In the genomic region with DNA sequence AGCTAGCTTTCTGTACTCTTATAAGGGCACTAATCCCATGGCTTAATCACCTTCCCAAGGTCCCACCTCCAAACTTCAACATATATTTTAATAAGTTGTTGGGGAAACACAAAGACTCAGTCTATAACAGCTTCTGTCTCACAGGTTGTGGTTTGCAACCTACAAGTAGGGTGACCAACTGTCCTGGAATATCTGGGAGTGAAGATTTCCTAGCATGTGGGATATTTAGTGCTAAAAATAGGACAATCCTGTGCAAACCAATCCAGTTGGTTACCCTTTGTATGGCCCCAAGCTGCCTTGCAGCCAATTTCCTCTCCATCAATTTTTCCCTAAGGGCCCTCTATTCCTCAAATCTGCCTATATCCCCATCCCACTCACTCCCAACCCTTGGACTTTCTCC, we compare ENCODE assay signal across 12 cellular contexts.
DNase-seq lines count a peak whose midpoint lies in the region; ATAC-seq and TF ChIP-seq lines count a peak whose summit lies in the region.
"Had no signal": no experiment of that assay in that cellular context is flagged by ENCODE, and none has a peak within 500 bp of the region (broad histone marks: within the 10 kb centered on the region; RNA-seq: fewer than 3 reads in every experiment).

No MANE protein-coding gene starts in this region.

- no peaks in the 10 kb centered on the region for H3K9me3 ChIP-seq in gastrocnemius medialis
- H3K9me3 ChIP-seq: BLaER1 treated with 17β-estradiol and CSF1 and Interleukin-3, amounts not matched to agents 10 nM and 100 nM; HAP-1 had no signal

- no peaks in the 10 kb centered on the region for H3K36me3 ChIP-seq in gastrocnemius medialis
- H3K36me3 ChIP-seq: BLaER1 treated with 17β-estradiol and CSF1 and Interleukin-3, amounts not matched to agents 10 nM and 100 nM; HAP-1 had no signal

- DNase-seq in caudate nucleus (lab: John Stamatoyannopoulos, UW): no peak
- peak; percentile 76 for DNase-seq in myocyte (ENCODE audit: low read depth)
- DNase-seq in gastrocnemius medialis: no peak
- no peak for DNase-seq in activated CD8-positive, alpha-beta memory T cell treated with anti-CD3 and anti-CD28 coated beads, Interleukin-2, amount 10 ng/mL, durations not matched to agents 7 days and 5 days
- DNase-seq in activated naive CD8-positive, alpha-beta T cell treated with anti-CD3 and anti-CD28 coated beads, Interleukin-2, amount 50 U/mL, for 24 hours: no peak
- no peak for DNase-seq in activated T-helper 1 cell treated with anti-CD3 and anti-CD28 coated beads, Interleukin-12 subunit alpha, Interleukin-12 subunit beta, Interleukin-2, Interleukin-4 antibody, amounts not matched to agents 30 ng/mL and 10 ng/mL and 1 ng/mL, durations not matched to agents 14 hours and 24 hours and 36 hours (ENCODE audit: low spot score)
- no peak for DNase-seq in NCI-H2081 treated with DMSO at 0.1 percent for 48 hours (lab: John Stamatoyannopoulos, UW)
- DNase-seq: ACHN; CD4-positive, CD25-positive, alpha-beta regulatory T cell; GF-D8 had no signal

- in situ Hi-C loops in gastrocnemius medialis (cut with MboI; ENCODE audit: low sequenced_read_pairs in 4 of 4): no loop called here

- ATAC-seq in gastrocnemius medialis: no peak
- ATAC-seq in activated CD8-positive, alpha-beta memory T cell treated with anti-CD3 and anti-CD28 coated beads, Interleukin-2, amount 10 ng/mL, durations not matched to agents 7 days and 5 days: no peak
- no peak for ATAC-seq in activated naive CD8-positive, alpha-beta T cell treated with anti-CD3 and anti-CD28 coated beads, Interleukin-2, amount 50 U/mL, for 24 hours

- H3K4me1 ChIP-seq in gastrocnemius medialis: peaks cover 30 to 39% of the 10 kb centered on the region in 2 donors
- H3K4me1 ChIP-seq: BLaER1 treated with 17β-estradiol and CSF1 and Interleukin-3, amounts not matched to agents 10 nM and 100 nM; HAP-1 had no signal

- no peak for TF ChIP-seq POLR2A in gastrocnemius medialis (IDR thresholded peaks at IDR 0.05)

- no peaks in the 10 kb centered on the region for H3K27me3 ChIP-seq in gastrocnemius medialis
- H3K27me3 ChIP-seq: BLaER1 treated with 17β-estradiol and CSF1 and Interleukin-3, amounts not matched to agents 10 nM and 100 nM had no signal

- H3K27ac ChIP-seq in caudate nucleus (ENCODE audit: low read depth, low read length) (peak overlapping the region; percentile 41), gastrocnemius medialis (peak overlapping the region; percentile 32 to 90 (median 54))
- H3K27ac ChIP-seq: BLaER1 treated with 17β-estradiol and CSF1 and Interleukin-3, amounts not matched to agents 10 nM and 100 nM had no signal

- no peak overlapping the region for H3K27ac Mint-ChIP-seq in activated CD8-positive, alpha-beta memory T cell treated with anti-CD3 and anti-CD28 coated beads, Interleukin-2, amount 10 ng/mL, durations not matched to agents 7 days and 5 days
- no peak overlapping the region for H3K27ac Mint-ChIP-seq in activated naive CD8-positive, alpha-beta T cell treated with anti-CD3 and anti-CD28 coated beads, Interleukin-2, amount 50 U/mL, for 24 hours
- no peak overlapping the region for H3K27ac Mint-ChIP-seq in activated T-helper 1 cell treated with anti-CD3 and anti-CD28 coated beads, Interleukin-12 subunit alpha, Interleukin-12 subunit beta, Interleukin-2, Interleukin-4 antibody, amounts not matched to agents 30 ng/mL and 10 ng/mL and 1 ng/mL, durations not matched to agents 14 hours and 24 hours and 36 hours
- H3K27ac Mint-ChIP-seq: CD4-positive, CD25-positive, alpha-beta regulatory T cell had no signal

- H3K4me3 ChIP-seq in gastrocnemius medialis: no peak overlapping the region
- H3K4me3 ChIP-seq: BLaER1 treated with 17β-estradiol and CSF1 and Interleukin-3, amounts not matched to agents 10 nM and 100 nM; HAP-1 had no signal

- CTCF ChIA-PET in activated CD8-positive, alpha-beta memory T cell treated with anti-CD3 and anti-CD28 coated beads, Interleukin-2, amount 10 ng/mL, durations not matched to agents 7 days and 5 days (lab: Charles Lee): no interaction called here

- H3K4me3 Mint-ChIP-seq in activated CD8-positive, alpha-beta memory T cell treated with anti-CD3 and anti-CD28 coated beads, Interleukin-2, amount 10 ng/mL, durations not matched to agents 7 days and 5 days: no peak overlapping the region
- no peak overlapping the region for H3K4me3 Mint-ChIP-seq in activated naive CD8-positive, alpha-beta T cell treated with anti-CD3 and anti-CD28 coated beads, Interleukin-2, amount 50 U/mL, for 24 hours
- no peak overlapping the region for H3K4me3 Mint-ChIP-seq in activated T-helper 1 cell treated with anti-CD3 and anti-CD28 coated beads, Interleukin-12 subunit alpha, Interleukin-12 subunit beta, Interleukin-2, Interleukin-4 antibody, amounts not matched to agents 30 ng/mL and 10 ng/mL and 1 ng/mL, durations not matched to agents 14 hours and 24 hours and 36 hours
- H3K4me3 Mint-ChIP-seq: CD4-positive, CD25-positive, alpha-beta regulatory T cell had no signal

- H3K4me1 Mint-ChIP-seq in activated CD8-positive, alpha-beta memory T cell treated with anti-CD3 and anti-CD28 coated beads, Interleukin-2, amount 10 ng/mL, durations not matched to agents 7 days and 5 days: no peaks in the 10 kb centered on the region
- no peaks in the 10 kb centered on the region for H3K4me1 Mint-ChIP-seq in activated naive CD8-positive, alpha-beta T cell treated with anti-CD3 and anti-CD28 coated beads, Interleukin-2, amount 50 U/mL, for 24 hours
- H3K4me1 Mint-ChIP-seq in activated T-helper 1 cell treated with anti-CD3 and anti-CD28 coated beads, Interleukin-12 subunit alpha, Interleukin-12 subunit beta, Interleukin-2, Interleukin-4 antibody, amounts not matched to agents 30 ng/mL and 10 ng/mL and 1 ng/mL, durations not matched to agents 14 hours and 24 hours and 36 hours (ENCODE audit: low read depth): no peaks in the 10 kb centered on the region
- H3K4me1 Mint-ChIP-seq: CD4-positive, CD25-positive, alpha-beta regulatory T cell had no signal

- intact Hi-C loops in gastrocnemius medialis (cut with DNase I; ENCODE audit: low total_unique reads): loop anchor here (5.0 kb wide), 1 partner anchor 82 kb away; a partner anchor contains a TSS
- intact Hi-C loops in activated T-helper 1 cell treated with anti-CD3 and anti-CD28 coated beads, Interleukin-12 subunit alpha, Interleukin-12 subunit beta, Interleukin-2, Interleukin-4 antibody, amounts not matched to agents 30 ng/mL and 10 ng/mL and 1 ng/mL, durations not matched to agents 14 hours and 24 hours and 36 hours (cut with micrococcal nuclease): no loop called here

- no peak for TF ChIP-seq CTCF in gastrocnemius medialis (IDR thresholded peaks at IDR 0.05 in 4 of 5, conservative IDR thresholded peaks at IDR 0.05 in 1 of 5)

- H3K9me3 Mint-ChIP-seq in activated CD8-positive, alpha-beta memory T cell treated with anti-CD3 and anti-CD28 coated beads, Interleukin-2, amount 10 ng/mL, durations not matched to agents 7 days and 5 days (ENCODE audit: low read depth): no peaks in the 10 kb centered on the region
- no peaks in the 10 kb centered on the region for H3K9me3 Mint-ChIP-seq in activated naive CD8-positive, alpha-beta T cell treated with anti-CD3 and anti-CD28 coated beads, Interleukin-2, amount 50 U/mL, for 24 hours
- H3K9me3 Mint-ChIP-seq in activated T-helper 1 cell treated with anti-CD3 and anti-CD28 coated beads, Interleukin-12 subunit alpha, Interleukin-12 subunit beta, Interleukin-2, Interleukin-4 antibody, amounts not matched to agents 30 ng/mL and 10 ng/mL and 1 ng/mL, durations not matched to agents 14 hours and 24 hours and 36 hours: no peaks in the 10 kb centered on the region

- H3K27me3 Mint-ChIP-seq in activated CD8-positive, alpha-beta memory T cell treated with anti-CD3 and anti-CD28 coated beads, Interleukin-2, amount 10 ng/mL, durations not matched to agents 7 days and 5 days: no peaks in the 10 kb centered on the region
- H3K27me3 Mint-ChIP-seq in activated naive CD8-positive, alpha-beta T cell treated with anti-CD3 and anti-CD28 coated beads, Interleukin-2, amount 50 U/mL, for 24 hours: no peaks in the 10 kb centered on the region
- peaks cover 1% of the 10 kb centered on the region for H3K27me3 Mint-ChIP-seq in activated T-helper 1 cell treated with anti-CD3 and anti-CD28 coated beads, Interleukin-12 subunit alpha, Interleukin-12 subunit beta, Interleukin-2, Interleukin-4 antibody, amounts not matched to agents 30 ng/mL and 10 ng/mL and 1 ng/mL, durations not matched to agents 14 hours and 24 hours and 36 hours (ENCODE audit: insufficient read depth)
- H3K27me3 Mint-ChIP-seq: CD4-positive, CD25-positive, alpha-beta regulatory T cell had no signal

- no peaks in the 10 kb centered on the region for H3K36me3 Mint-ChIP-seq in activated CD8-positive, alpha-beta memory T cell treated with anti-CD3 and anti-CD28 coated beads, Interleukin-2, amount 10 ng/mL, durations not matched to agents 7 days and 5 days
- H3K36me3 Mint-ChIP-seq in activated naive CD8-positive, alpha-beta T cell treated with anti-CD3 and anti-CD28 coated beads, Interleukin-2, amount 50 U/mL, for 24 hours (ENCODE audit: low read depth): no peaks in the 10 kb centered on the region
- no peaks in the 10 kb centered on the region for H3K36me3 Mint-ChIP-seq in activated T-helper 1 cell treated with anti-CD3 and anti-CD28 coated beads, Interleukin-12 subunit alpha, Interleukin-12 subunit beta, Interleukin-2, Interleukin-4 antibody, amounts not matched to agents 30 ng/mL and 10 ng/mL and 1 ng/mL, durations not matched to agents 14 hours and 24 hours and 36 hours (ENCODE audit: low read depth)
- H3K36me3 Mint-ChIP-seq: CD4-positive, CD25-positive, alpha-beta regulatory T cell had no signal
